ENCODE assay signal across 8 cellular contexts in the genomic region with DNA sequence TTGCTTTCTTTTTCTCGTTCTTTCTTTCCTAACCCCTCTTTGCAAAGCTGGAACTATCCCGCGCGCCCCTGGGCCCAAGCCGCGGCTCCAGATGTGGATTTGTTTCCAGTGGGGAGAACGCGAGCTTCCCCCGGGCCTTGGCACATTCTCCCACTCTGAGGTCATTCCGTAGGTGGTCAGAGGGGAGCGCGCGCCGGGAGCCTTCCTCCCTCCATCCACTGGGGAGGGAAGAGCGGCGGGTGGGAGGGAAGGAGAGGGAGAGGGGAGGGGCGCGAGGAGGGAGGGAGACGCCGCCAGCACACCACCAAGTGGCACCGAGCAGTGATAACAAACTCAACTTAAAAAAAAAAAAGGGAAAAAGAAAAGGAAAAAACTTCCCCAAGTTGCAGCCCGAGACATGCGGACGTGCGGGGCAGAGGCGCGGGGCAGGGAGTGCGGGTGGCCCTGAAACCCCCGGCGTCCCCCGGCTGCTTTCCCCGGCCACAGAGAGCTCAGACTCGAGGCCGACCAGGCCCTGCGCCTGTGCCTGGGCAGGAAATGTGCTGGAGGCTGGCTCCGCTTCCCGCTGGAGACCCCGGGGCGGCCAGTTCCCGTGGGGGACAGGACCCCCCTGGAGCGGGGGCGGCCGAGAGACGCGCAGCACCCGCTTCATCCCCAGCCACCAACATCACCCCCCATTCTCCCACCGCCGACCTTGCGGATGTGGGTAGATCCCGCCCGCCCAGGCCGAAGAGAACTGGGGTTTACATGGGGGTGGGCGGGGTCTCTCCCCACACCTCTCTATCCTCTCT. TPM values are rescaled to one million over a fixed set of nuclear protein-coding genes. Genes with fewer than 3 reads are reported as not detected.
A peak's percentile ranks its signal among the peaks of the same experiment; 100 is the strongest.
DNase-seq lines count a peak whose midpoint lies in the region; ATAC-seq and TF ChIP-seq lines count a peak whose summit lies in the region.

No MANE protein-coding gene starts in this region.

- intact Hi-C loops in vagina (cut with DNase I) = loop anchor here (2.0 to 10.0 kb wide), 4 partner anchors 80 to 436 kb away; no protein-coding TSS in a partner anchor

- H3K36me3 ChIP-seq in gastroesophageal sphincter (no peaks in the 10 kb centered on the region), neural cell (ENCODE audit: insufficient read depth, low read length) (no peaks in the 10 kb centered on the region), vagina (no peaks in the 10 kb centered on the region)

- H3K4me3 ChIP-seq in gastroesophageal sphincter = peak overlapping the region; percentile 92 to 95
- H3K4me3 ChIP-seq in neural cell (ENCODE audit: low read length) = peak overlapping the region; percentile 100
- peak overlapping the region; percentile 77 to 99 for H3K4me3 ChIP-seq in vagina

- no peaks in the 10 kb centered on the region for H3F3A ChIP-seq in neural cell (ENCODE audit: insufficient read depth, low read length, poor library complexity, severe bottlenecking)

- WGBS in gastroesophageal sphincter (ENCODE audit: low coverage in 1 of 2), 2 donors = 0% methylated on average over 1 to 29 of the region's 53 CpGs

- H3K9ac ChIP-seq in neural cell (ENCODE audit: low read length) = peak overlapping the region; percentile 95

- peak overlapping the region; percentile 95 for H3K4me2 ChIP-seq in neural cell (ENCODE audit: low read length)

- H3K36me3 Mint-ChIP-seq in activated naive CD4-positive, alpha-beta T cell treated with anti-CD3 and anti-CD28 coated beads, Interleukin-2, amount 50 U/mL, for 72 hours = no peaks in the 10 kb centered on the region

- TF ChIP-seq CTCF in GM10266 (IDR thresholded peaks at IDR 0.05; ENCODE audit: control insufficient read depth, insufficient read depth, low read depth, missing control alignments) (no peak), gastroesophageal sphincter (IDR thresholded peaks at IDR 0.05) (peak in 1 of 4 experiments; percentile 35), neural cell (IDR thresholded peaks at IDR 0.05; ENCODE audit: poor library complexity, severe bottlenecking) (peak; percentile 30), vagina (IDR thresholded peaks at IDR 0.05) (no peak)

- peak overlapping the region; percentile 93 to 100 (median 98) for H3K27ac ChIP-seq in gastroesophageal sphincter
- H3K27ac ChIP-seq in neural cell (ENCODE audit: low read length) = peak overlapping the region; percentile 77
- peak overlapping the region; percentile 99 for H3K27ac ChIP-seq in vagina

- no peaks in the 10 kb centered on the region for H3K9me3 ChIP-seq in gastroesophageal sphincter
- H3K9me3 ChIP-seq in neural cell (ENCODE audit: low read length) = no peaks in the 10 kb centered on the region
- no peaks in the 10 kb centered on the region for H3K9me3 ChIP-seq in vagina

- ATAC-seq in activated naive CD4-positive, alpha-beta T cell treated with anti-CD3 and anti-CD28 coated beads, Interleukin-2, amount 50 U/mL, for 72 hours = no peak
- ATAC-seq in gastroesophageal sphincter (peak; percentile 47), HG03460 (IDR thresholded peaks at IDR 0.05; ENCODE audit: unreplicated experiment) (no peak)

- no peak for TF ChIP-seq RAD21 in neural cell (conservative IDR thresholded peaks at IDR 0.05)

- peaks cover 4% of the 10 kb centered on the region for H4K20me1 ChIP-seq in neural cell (ENCODE audit: insufficient read depth)

- H2AFZ ChIP-seq in neural cell (ENCODE audit: low read depth, low read length) = peak overlapping the region; percentile 14

- H3K4me1 ChIP-seq in gastroesophageal sphincter = peaks cover 2 to 45% (median 21%) of the 10 kb centered on the region in 3 donors
- peaks cover 34% of the 10 kb centered on the region for H3K4me1 ChIP-seq in vagina

- in situ Hi-C loops in ACHN (cut with HindIII; ENCODE audit: low pct_ligation_motif_present, low pct_unique_long_range_greater_than_20kb, low sequenced_read_pairs) = no loop called here

- TF ChIP-seq POLR2A in gastroesophageal sphincter (IDR thresholded peaks at IDR 0.05) (peak in 1 of 2 donors; percentile 34), vagina (IDR thresholded peaks at IDR 0.05) (peak in 1 of 2 donors; percentile 59)

- DNase-seq in ACHN (peak; percentile 81), GM10266 (ENCODE audit: extremely low spot score) (peak; percentile 58), NCI-H748 treated with DMSO at 0.1 percent for 48 hours (lab: John Stamatoyannopoulos, UW) (peak; percentile 30), vagina (ENCODE audit: extremely low spot score in 2 of 2) (no peak)
- DNase-seq in activated naive CD4-positive, alpha-beta T cell treated with anti-CD3 and anti-CD28 coated beads, Interleukin-2, amount 50 U/mL, for 72 hours (ENCODE audit: low spot score in 2 of 2) = peak; percentile 27 to 63

- no peaks in the 10 kb centered on the region for H3K9me3 Mint-ChIP-seq in activated naive CD4-positive, alpha-beta T cell treated with anti-CD3 and anti-CD28 coated beads, Interleukin-2, amount 50 U/mL, for 72 hours

- peaks cover 21% of the 10 kb centered on the region for H3K79me2 ChIP-seq in neural cell (replicated peaks; ENCODE audit: insufficient read depth, low read length)

- TF ChIP-seq EP300 in gastroesophageal sphincter (IDR thresholded peaks at IDR 0.05) (no peak), neural cell (conservative IDR thresholded peaks at IDR 0.05; ENCODE audit: poor library complexity, severe bottlenecking) (no peak)

- H3K27ac Mint-ChIP-seq in activated naive CD4-positive, alpha-beta T cell treated with anti-CD3 and anti-CD28 coated beads, Interleukin-2, amount 50 U/mL, for 72 hours = peak overlapping the region; percentile 63 to 89

- H3K9me2 ChIP-seq in neural cell (ENCODE audit: insufficient read depth, low read length) = no peaks in the 10 kb centered on the region

- no peaks in the 10 kb centered on the region for H3K27me3 ChIP-seq in gastroesophageal sphincter
- H3K27me3 ChIP-seq in neural cell (ENCODE audit: insufficient read depth, low read depth, low read length) = no peaks in the 10 kb centered on the region
- no peaks in the 10 kb centered on the region for H3K27me3 ChIP-seq in vagina

TF ChIP-seq in neural cell, 6 proteins besides CTCF, POLR2A, EP300 and RAD21:
- peak; percentile 20 for TF ChIP-seq MXI1 (conservative IDR thresholded peaks at IDR 0.05; ENCODE audit: poor library complexity, severe bottlenecking)
- TF ChIP-seq, protein P1, sequence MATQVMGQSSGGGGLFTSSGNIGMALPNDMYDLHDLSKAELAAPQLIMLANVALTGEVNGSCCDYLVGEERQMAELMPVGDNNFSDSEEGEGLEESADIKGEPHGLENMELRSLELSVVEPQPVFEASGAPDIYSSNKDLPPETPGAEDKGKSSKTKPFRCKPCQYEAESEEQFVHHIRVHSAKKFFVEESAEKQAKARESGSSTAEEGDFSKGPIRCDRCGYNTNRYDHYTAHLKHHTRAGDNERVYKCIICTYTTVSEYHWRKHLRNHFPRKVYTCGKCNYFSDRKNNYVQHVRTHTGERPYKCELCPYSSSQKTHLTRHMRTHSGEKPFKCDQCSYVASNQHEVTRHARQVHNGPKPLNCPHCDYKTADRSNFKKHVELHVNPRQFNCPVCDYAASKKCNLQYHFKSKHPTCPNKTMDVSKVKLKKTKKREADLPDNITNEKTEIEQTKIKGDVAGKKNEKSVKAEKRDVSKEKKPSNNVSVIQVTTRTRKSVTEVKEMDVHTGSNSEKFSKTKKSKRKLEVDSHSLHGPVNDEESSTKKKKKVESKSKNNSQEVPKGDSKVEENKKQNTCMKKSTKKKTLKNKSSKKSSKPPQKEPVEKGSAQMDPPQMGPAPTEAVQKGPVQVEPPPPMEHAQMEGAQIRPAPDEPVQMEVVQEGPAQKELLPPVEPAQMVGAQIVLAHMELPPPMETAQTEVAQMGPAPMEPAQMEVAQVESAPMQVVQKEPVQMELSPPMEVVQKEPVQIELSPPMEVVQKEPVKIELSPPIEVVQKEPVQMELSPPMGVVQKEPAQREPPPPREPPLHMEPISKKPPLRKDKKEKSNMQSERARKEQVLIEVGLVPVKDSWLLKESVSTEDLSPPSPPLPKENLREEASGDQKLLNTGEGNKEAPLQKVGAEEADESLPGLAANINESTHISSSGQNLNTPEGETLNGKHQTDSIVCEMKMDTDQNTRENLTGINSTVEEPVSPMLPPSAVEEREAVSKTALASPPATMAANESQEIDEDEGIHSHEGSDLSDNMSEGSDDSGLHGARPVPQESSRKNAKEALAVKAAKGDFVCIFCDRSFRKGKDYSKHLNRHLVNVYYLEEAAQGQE (IDR thresholded peaks at IDR 0.05; ENCODE audit: borderline replicate concordance) = no peak

RNA-seq across cellular contexts. Expression of a gene that starts 3.1 kb away (rescaled TPM):
- 1 to 10 TPM; 3.6 to 5.7 TPM for total RNA-seq in activated naive CD4-positive, alpha-beta T cell treated with anti-CD3 and anti-CD28 coated beads, Interleukin-2, amount 50 U/mL, for 72 hours
- total RNA-seq in gastroesophageal sphincter = 10 to 100 TPM in 2 of 4 donors, 1 to 10 TPM in 2; 7.4 to 14.3 (median 10.4) TPM
- polyA plus RNA-seq in neural cell = 20.8 and 30.5 TPM in 2 replicates
- 28.4 and 41.1 TPM in 2 replicates for polyA minus RNA-seq in neural cell
- 34.4 TPM for total RNA-seq in vagina

Comparison
In these comparisons a context has a peak if more than half of its experiments do, and no peak if none do; other contexts are left out.
1. DNase-seq: peak in ACHN (single experiment), GM10266 (single experiment), NCI-H748 treated with DMSO at 0.1 percent for 48 hours (single experiment) and activated naive CD4-positive, alpha-beta T cell treated with anti-CD3 and anti-CD28 coated beads, Interleukin-2, amount 50 U/mL, for 72 hours (2 of 2); none in vagina (0 of 2).
2. Peak in every context shown above with its lines, with median percentiles within 50 percentile points of each other: H3K27ac ChIP-seq and H3K4me3 ChIP-seq.